Comparison of ENCODE assay signal across 17 cellular contexts in the genomic region with DNA sequence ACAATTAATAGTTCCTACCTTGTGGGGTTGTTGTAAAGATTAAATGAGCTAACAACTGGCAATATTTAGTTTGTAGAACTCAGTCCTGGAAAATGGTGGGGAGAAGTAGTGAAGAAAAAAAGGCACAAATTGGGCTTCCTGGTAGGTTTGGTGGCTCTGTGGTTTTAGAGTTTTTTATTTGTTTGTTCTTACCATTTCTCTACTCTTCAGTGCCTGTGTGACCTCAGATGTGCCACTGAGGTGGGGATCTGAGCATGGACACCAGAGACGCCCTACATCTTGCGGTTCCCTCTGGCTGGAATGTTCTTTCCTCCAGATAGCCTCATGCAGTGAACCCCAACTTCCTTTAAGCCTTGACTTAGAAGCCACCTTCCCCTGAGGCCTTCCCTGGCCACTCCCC. TPM values are rescaled to one million over a fixed set of nuclear protein-coding genes. Genes with fewer than 3 reads are reported as not detected.
DNase-seq lines count a peak whose midpoint lies in the region; ATAC-seq and TF ChIP-seq lines count a peak whose summit lies in the region.
"Had no signal": no experiment of that assay in that cellular context is flagged by ENCODE, and none has a peak within 500 bp of the region (broad histone marks: within the 10 kb centered on the region; RNA-seq: fewer than 3 reads in every experiment).

No MANE protein-coding gene starts in this region.

- 94% methylated on average over 2 of the region's 2 CpGs for WGBS in hepatocyte (ENCODE audit: low lambda C conversion rate, missing lambda C conversion rate)
- WGBS in spleen, 5 donors, result 45 to 66% (median 55%) methylated on average over 2 of the region's 2 CpGs

- no peaks in the 10 kb centered on the region for H3K9me2 ChIP-seq in hepatocyte (replicated peaks; ENCODE audit: insufficient read depth)

- peaks cover 32% of the 10 kb centered on the region for H3K4me1 Mint-ChIP-seq in activated naive CD4-positive, alpha-beta T cell treated with anti-CD3 and anti-CD28 coated beads, Interleukin-2, amount 10 ng/mL, durations not matched to agents 7 days and 5 days
- H3K4me1 Mint-ChIP-seq in T-cell (peaks cover 35 to 63% (median 61%) of the 10 kb centered on the region in 3 donors), neural progenitor cell (peaks cover 28% of the 10 kb centered on the region)

- H3K4me1 ChIP-seq in hepatocyte (ENCODE audit: insufficient read depth) (peaks cover 22% of the 10 kb centered on the region), spleen (peaks cover 30 to 98% (median 66%) of the 10 kb centered on the region in 6 donors), neural progenitor cell (no peaks in the 10 kb centered on the region)

- H3K27me3 ChIP-seq in hepatocyte (no peaks in the 10 kb centered on the region), spleen (replicated peaks in 1 of 7) (no peaks in the 10 kb centered on the region), neural progenitor cell (no peaks in the 10 kb centered on the region)
- H3K27me3 ChIP-seq: left lung had no signal

- H2AFZ ChIP-seq in hepatocyte (no peak overlapping the region), neural progenitor cell (replicated peaks) (no peak overlapping the region)

- H3K4me2 ChIP-seq in hepatocyte, result no peak overlapping the region
- no peak overlapping the region for H3K4me2 ChIP-seq in neural progenitor cell
- H3K4me2 ChIP-seq: KMS-11 had no signal

- H3K4me3 ChIP-seq in hepatocyte (no peak overlapping the region), spleen (no peak overlapping the region), neural progenitor cell (no peak overlapping the region)
- H3K4me3 ChIP-seq: left lung had no signal

- no peak overlapping the region for H3K4me3 Mint-ChIP-seq in activated naive CD4-positive, alpha-beta T cell treated with anti-CD3 and anti-CD28 coated beads, Interleukin-2, amount 10 ng/mL, durations not matched to agents 7 days and 5 days
- peak overlapping the region in 1 of 3 donors; percentile 22 for H3K4me3 Mint-ChIP-seq in T-cell
- H3K4me3 Mint-ChIP-seq in neural progenitor cell, result no peak overlapping the region

- H3K9ac ChIP-seq in neural progenitor cell, result no peak overlapping the region
- H3K9ac ChIP-seq: KMS-11 had no signal

- POLR2A ChIA-PET in T-cell (lab: Charles Lee), result interaction anchor here in 1 of 2 donors (0.7 kb wide), 1 partner anchor 11 kb away, joined by 5 read pairs; no protein-coding TSS in a partner anchor

- H4K20me1 ChIP-seq in hepatocyte (ENCODE audit: insufficient read depth, poor library complexity, severe bottlenecking) (peaks cover 81% of the 10 kb centered on the region), neural progenitor cell (ENCODE audit: low read depth) (peaks cover 33% of the 10 kb centered on the region)

- H3K27ac ChIP-seq in hepatocyte, result peak overlapping the region; percentile 13
- peak overlapping the region; percentile 7 to 68 (median 46) for H3K27ac ChIP-seq in spleen
- H3K27ac ChIP-seq in neural progenitor cell, result no peak overlapping the region
- H3K27ac ChIP-seq: KMS-11, left lung, WERI-Rb-1 had no signal

- no peak for TF ChIP-seq CTCF in hepatocyte (IDR thresholded peaks at IDR 0.05; ENCODE audit: poor library complexity)
- TF ChIP-seq CTCF in spleen (IDR thresholded peaks at IDR 0.05 in 8 of 11, conservative IDR thresholded peaks at IDR 0.05 in 3 of 11), result no peak
- TF ChIP-seq CTCF in neural progenitor cell (IDR thresholded peaks at IDR 0.05), result no peak

- H3K36me3 ChIP-seq in hepatocyte (replicated peaks; ENCODE audit: insufficient read depth, low read depth), result no peaks in the 10 kb centered on the region
- peaks cover 0 to 29% (median 0%) of the 10 kb centered on the region in 6 donors for H3K36me3 ChIP-seq in spleen
- no peaks in the 10 kb centered on the region for H3K36me3 ChIP-seq in neural progenitor cell
- H3K36me3 ChIP-seq: left lung had no signal

- intact Hi-C loops in spleen (cut with DNase I; ENCODE audit: low total_unique reads), result no loop called here

- peaks cover 14% of the 10 kb centered on the region for H3K36me3 Mint-ChIP-seq in activated naive CD4-positive, alpha-beta T cell treated with anti-CD3 and anti-CD28 coated beads, Interleukin-2, amount 10 ng/mL, durations not matched to agents 7 days and 5 days
- peaks cover 0 to 5% of the 10 kb centered on the region in 2 donors for H3K36me3 Mint-ChIP-seq in activated naive CD4-positive, alpha-beta T cell treated with anti-CD3 and anti-CD28 coated beads, Interleukin-2, amount 50 U/mL, for 72 hours
- H3K36me3 Mint-ChIP-seq in T-cell (peaks cover 4% of the 10 kb centered on the region), neural progenitor cell (peaks cover 8% of the 10 kb centered on the region)

- H3K27me3 Mint-ChIP-seq in activated naive CD4-positive, alpha-beta T cell treated with anti-CD3 and anti-CD28 coated beads, Interleukin-2, amount 10 ng/mL, durations not matched to agents 7 days and 5 days, result no peaks in the 10 kb centered on the region
- no peaks in the 10 kb centered on the region for H3K27me3 Mint-ChIP-seq in T-cell
- H3K27me3 Mint-ChIP-seq in neural progenitor cell (ENCODE audit: insufficient read depth, low read depth), result peaks cover 7% of the 10 kb centered on the region

- H3K9me3 ChIP-seq in hepatocyte (ENCODE audit: low read depth), result no peaks in the 10 kb centered on the region
- no peaks in the 10 kb centered on the region for H3K9me3 ChIP-seq in spleen
- H3K9me3 ChIP-seq in neural progenitor cell (ENCODE audit: low read depth), result no peaks in the 10 kb centered on the region
- H3K9me3 ChIP-seq: left lung had no signal

- no peak for ATAC-seq in activated naive CD4-positive, alpha-beta T cell treated with anti-CD3 and anti-CD28 coated beads, Interleukin-2, amount 50 U/mL, for 72 hours
- ATAC-seq in T-cell (replicated peaks in 1 of 4), result peak in 1 of 4 experiments; percentile 32
- ATAC-seq: left lung had no signal

- H3K27ac Mint-ChIP-seq in activated naive CD4-positive, alpha-beta T cell treated with anti-CD3 and anti-CD28 coated beads, Interleukin-2, amount 10 ng/mL, durations not matched to agents 7 days and 5 days, result peak overlapping the region; percentile 59
- H3K27ac Mint-ChIP-seq in activated naive CD4-positive, alpha-beta T cell treated with anti-CD3 and anti-CD28 coated beads, Interleukin-2, amount 50 U/mL, for 72 hours, result peak overlapping the region in 1 of 2 donors; percentile 56
- H3K27ac Mint-ChIP-seq in T-cell (peak overlapping the region; percentile 68 to 82), neural progenitor cell (no peak overlapping the region)

- CTCF ChIA-PET in activated naive CD4-positive, alpha-beta T cell treated with anti-CD3 and anti-CD28 coated beads, Interleukin-2, amount 10 ng/mL, durations not matched to agents 7 days and 5 days (lab: Charles Lee), result interaction anchor here (1.0 kb wide), 1 partner anchor 89 kb away, joined by 4 read pairs; no protein-coding TSS in a partner anchor
- CTCF ChIA-PET in T-cell (lab: Charles Lee), result interaction anchor here in 1 of 2 donors (0.6 kb wide), 1 partner anchor 23 kb away, joined by 3 read pairs; no protein-coding TSS in a partner anchor

- H3K79me2 ChIP-seq in hepatocyte, result peaks cover 98% of the 10 kb centered on the region
- H3K79me2 ChIP-seq in neural progenitor cell (ENCODE audit: low read depth), result peaks cover 41% of the 10 kb centered on the region

- H3K9me3 Mint-ChIP-seq in activated naive CD4-positive, alpha-beta T cell treated with anti-CD3 and anti-CD28 coated beads, Interleukin-2, amount 10 ng/mL, durations not matched to agents 7 days and 5 days, result no peaks in the 10 kb centered on the region
- H3K9me3 Mint-ChIP-seq in activated naive CD4-positive, alpha-beta T cell treated with anti-CD3 and anti-CD28 coated beads, Interleukin-2, amount 50 U/mL, for 72 hours, result no peaks in the 10 kb centered on the region
- no peaks in the 10 kb centered on the region for H3K9me3 Mint-ChIP-seq in T-cell
- no peaks in the 10 kb centered on the region for H3K9me3 Mint-ChIP-seq in neural progenitor cell

- no peak for DNase-seq in activated naive CD4-positive, alpha-beta T cell treated with anti-CD3 and anti-CD28 coated beads, Interleukin-2, amount 10 ng/mL, durations not matched to agents 7 days and 5 days
- no peak for DNase-seq in activated naive CD4-positive, alpha-beta T cell treated with anti-CD3 and anti-CD28 coated beads, Interleukin-2, amount 50 U/mL, for 72 hours (ENCODE audit: low spot score in 2 of 2)
- no peak for DNase-seq in T-cell
- DNase-seq in hepatocyte (ENCODE audit: low spot score), result no peak
- no peak for DNase-seq in spleen
- no peak for DNase-seq in HuH-7 (ENCODE audit: low spot score)
- DNase-seq in neural progenitor cell (ENCODE audit: low spot score), result no peak
- no peak for DNase-seq in NCI-H1694 (lab: John Stamatoyannopoulos, UW)
- DNase-seq: ACHN; caudate nucleus; COR-L47; effector memory CD4-positive, alpha-beta T cell; left lung; NCI-H1105; NCI-H2171 treated with DMSO at 0.1 percent for 48 hours; WERI-Rb-1 had no signal

- no peak for TF ChIP-seq POLR2A in spleen (IDR thresholded peaks at IDR 0.05)

- no peaks in the 10 kb centered on the region for H3F3A ChIP-seq in neural progenitor cell (ENCODE audit: low read depth)

RNA-seq across cellular contexts. Expression of a gene that starts 7.7 kb away (rescaled TPM):
- 10 to 100 TPM; 21.8 to 26.5 TPM for total RNA-seq in activated naive CD4-positive, alpha-beta T cell treated with anti-CD3 and anti-CD28 coated beads, Interleukin-2, amount 50 U/mL, for 72 hours
- 10 to 100 TPM; 64.0 to 86.6 (median 82.7) TPM for total RNA-seq in T-cell
- 22.7 and 27.1 TPM in 2 replicates for total RNA-seq in hepatocyte
- 20.8 and 21.5 TPM in 2 replicates for polyA plus RNA-seq in hepatocyte
- total RNA-seq in spleen, result 10 to 100 TPM; 38.7 to 68.8 (median 46.5) TPM
- 10 to 100 TPM; 10.5 to 23.7 (median 12.3) TPM for polyA plus RNA-seq in spleen
- total RNA-seq in neural progenitor cell (ENCODE audit: low replicate concordance), result 5.4 and 15.5 TPM in 2 replicates

RNA-seq across cellular contexts. Expression of a gene that starts 9.5 kb away (rescaled TPM):
- not detected for total RNA-seq in activated naive CD4-positive, alpha-beta T cell treated with anti-CD3 and anti-CD28 coated beads, Interleukin-2, amount 50 U/mL, for 72 hours
- total RNA-seq in T-cell, result not detected
- 0.24 TPM in 1 of 2 replicates, not detected in the other for total RNA-seq in hepatocyte
- 0.30 and 0.44 TPM in 2 replicates for polyA plus RNA-seq in hepatocyte
- not detected for total RNA-seq in spleen
- polyA plus RNA-seq in spleen, result under 1 TPM in 1 of 3 donors, not detected in 2; 0.13 TPM
- not detected in 2 replicates for total RNA-seq in neural progenitor cell (ENCODE audit: low replicate concordance)
- total RNA-seq: left lung had no signal

RNA-seq across cellular contexts. Expression of a gene that starts 12.4 kb away (rescaled TPM):
- total RNA-seq in activated naive CD4-positive, alpha-beta T cell treated with anti-CD3 and anti-CD28 coated beads, Interleukin-2, amount 50 U/mL, for 72 hours, result 100 to 1,000 TPM; 280 to 333 TPM
- total RNA-seq in T-cell (100 to 1,000 TPM; 198 to 444 (median 212) TPM), hepatocyte (50.2 and 74.5 TPM in 2 replicates), spleen (100 to 1,000 TPM; 108 to 196 (median 173) TPM), neural progenitor cell (ENCODE audit: low replicate concordance) (32.7 and 51.4 TPM in 2 replicates)
- polyA plus RNA-seq in hepatocyte (96.3 and 98.1 TPM in 2 replicates), spleen (10 to 100 TPM in 1 of 3 donors, 1 to 10 TPM in 2; 8.2 to 26.0 (median 8.8) TPM)

RNA-seq across cellular contexts. Expression of a gene that starts 26.9 kb away (rescaled TPM):
- total RNA-seq in activated naive CD4-positive, alpha-beta T cell treated with anti-CD3 and anti-CD28 coated beads, Interleukin-2, amount 50 U/mL, for 72 hours, result 10 to 100 TPM; 12.1 to 17.6 TPM
- total RNA-seq in T-cell (10 to 100 TPM in 3 of 5 donors, 1 to 10 TPM in 2; 6.6 to 12.0 (median 11.0) TPM), hepatocyte (10.9 and 12.4 TPM in 2 replicates), spleen (10 to 100 TPM in 5 of 7 donors, 1 to 10 TPM in 2; 7.3 to 12.9 (median 11.4) TPM), neural progenitor cell (ENCODE audit: low replicate concordance) (7.4 and 7.5 TPM in 2 replicates)
- polyA plus RNA-seq in hepatocyte (16.9 and 17.5 TPM in 2 replicates), spleen (10 to 100 TPM in 2 of 3 donors, 1 to 10 TPM in 1; 7.3 to 12.4 (median 11.1) TPM)

RNA-seq across cellular contexts. Expression of a gene that starts 32.4 kb away (rescaled TPM):
- total RNA-seq in activated naive CD4-positive, alpha-beta T cell treated with anti-CD3 and anti-CD28 coated beads, Interleukin-2, amount 50 U/mL, for 72 hours, result 10 to 100 TPM in 1 of 2 donors, 1 to 10 TPM in 1; 2.6 to 35.5 TPM
- total RNA-seq in T-cell (1 to 10 TPM; 2.4 to 4.2 (median 3.3) TPM), hepatocyte (1.4 and 2.7 TPM in 2 replicates), spleen (1 to 10 TPM; 1.0 to 5.5 (median 3.2) TPM), neural progenitor cell (ENCODE audit: low replicate concordance) (7.6 and 14.9 TPM in 2 replicates)
- polyA plus RNA-seq in hepatocyte (3.6 and 3.8 TPM in 2 replicates), spleen (1 to 10 TPM; 1.5 to 3.5 (median 2.0) TPM)
